In genomic region chr3:53725308-53725995, GRCh38 we compare ENCODE assay signal across 15 cellular contexts.
"Had no signal": no experiment of that assay in that cellular context is flagged by ENCODE, and none has a peak within 500 bp of the region (broad histone marks: within the 10 kb centered on the region; RNA-seq: fewer than 3 reads in every experiment).

No MANE protein-coding gene starts in this region.

- H3K27ac Mint-ChIP-seq: memory B cell, progenitor cell of endocrine pancreas had no signal

- H3K4me2 ChIP-seq: hepatocyte had no signal

- DNase-seq: activated CD4-positive, alpha-beta T cell treated with anti-CD3 and anti-CD28 coated beads for 4 hours; activated effector memory CD4-positive, alpha-beta T cell treated with Interleukin-2 at 50 U/mL for 16 hours; activated naive CD4-positive, alpha-beta T cell treated with anti-CD3 and anti-CD28 coated beads, Interleukin-2, amount 50 U/mL, for 16 hours; adrenal gland; left ventricle myocardium superior; nephron progenitor cell; stimulated activated CD4-positive, alpha-beta T cell treated with anti-CD3 and anti-CD28 coated beads, Interleukin-15, amount 100 ng/mL, for 24 hours; stimulated activated CD4-positive, alpha-beta T cell treated with anti-CD3 and anti-CD28 coated beads, Interleukin-4, amount 100 ng/mL, for 24 hours; stimulated activated naive CD4-positive, alpha-beta T cell treated with Interleukin-2 at 50 U/mL for 16 hours; SW 1271 had no signal

- H3K4me3 ChIP-seq: adrenal gland, hepatocyte, right atrium auricular region, skin epidermis had no signal

- H3K27ac ChIP-seq: adrenal gland, hepatocyte, right atrium auricular region, skin epidermis had no signal

- H3K36me3 Mint-ChIP-seq: memory B cell had no signal

- H3K4me1 Mint-ChIP-seq: memory B cell had no signal

- ATAC-seq: left ventricle myocardium superior had no signal

- H3K9me3 Mint-ChIP-seq: memory B cell, nephron progenitor cell had no signal

- H3K79me2 ChIP-seq: hepatocyte had no signal

- H3K9me3 ChIP-seq: adrenal gland, right atrium auricular region had no signal

- H3K27me3 Mint-ChIP-seq: progenitor cell of endocrine pancreas had no signal

- H3K27me3 ChIP-seq: adrenal gland, right atrium auricular region had no signal

- H3K36me3 ChIP-seq: right atrium auricular region had no signal

- H2AFZ ChIP-seq: hepatocyte had no signal

- H3K4me3 Mint-ChIP-seq: memory B cell, nephron progenitor cell had no signal
